9 cellular contexts compared by ENCODE assay signal in genomic region chr5:158560170-158560569, GRCh38.
DNase-seq lines count a peak whose midpoint lies in the region; ATAC-seq lines count a peak whose summit lies in the region.
"Had no signal": no experiment of that assay in that cellular context is flagged by ENCODE, and none has a peak within 500 bp of the region (broad histone marks: within the 10 kb centered on the region; RNA-seq: fewer than 3 reads in every experiment).

No MANE protein-coding gene starts in this region.

- no peaks in the 10 kb centered on the region for H3K36me3 Mint-ChIP-seq in memory B cell

- peaks cover 2% of the 10 kb centered on the region for H3K9me3 Mint-ChIP-seq in memory B cell
- H3K9me3 Mint-ChIP-seq: central memory CD8-positive, alpha-beta T cell had no signal

- H3K27ac Mint-ChIP-seq in memory B cell: no peak overlapping the region

- peaks cover 35% of the 10 kb centered on the region for H3K4me1 Mint-ChIP-seq in memory B cell
- H3K4me1 Mint-ChIP-seq: central memory CD8-positive, alpha-beta T cell had no signal

- peak overlapping the region; percentile 84 for H3K4me3 Mint-ChIP-seq in memory B cell
- H3K4me3 Mint-ChIP-seq: central memory CD8-positive, alpha-beta T cell had no signal

- peak; percentile 32 for DNase-seq in NCI-H1436 treated with DMSO at 0.1 percent for 48 hours (lab: John Stamatoyannopoulos, UW)
- peak in 1 of 2 donors; percentile 18 for DNase-seq in memory B cell (ENCODE audit: low spot score in 2 of 2)
- no peak for DNase-seq in AG08396 (ENCODE audit: low spot score)
- no peak for DNase-seq in stimulated activated CD4-positive, alpha-beta T cell treated with anti-CD3 and anti-CD28 coated beads, Interleukin-4, amount 100 ng/mL, for 1 hour
- DNase-seq in hepatic stellate cell (ENCODE audit: low spot score): no peak
- no peak for DNase-seq in NAMALWA (ENCODE audit: low spot score)

- ATAC-seq in GM18867 (IDR thresholded peaks at IDR 0.05; ENCODE audit: unreplicated experiment) (peak; percentile 96), HG02610 (IDR thresholded peaks at IDR 0.05; ENCODE audit: unreplicated experiment) (peak; percentile 98), memory B cell (ENCODE audit: low read depth) (peak; percentile 68)

- no peaks in the 10 kb centered on the region for H3K27me3 Mint-ChIP-seq in memory B cell
- H3K27me3 Mint-ChIP-seq: central memory CD8-positive, alpha-beta T cell had no signal
